In the genomic region with DNA sequence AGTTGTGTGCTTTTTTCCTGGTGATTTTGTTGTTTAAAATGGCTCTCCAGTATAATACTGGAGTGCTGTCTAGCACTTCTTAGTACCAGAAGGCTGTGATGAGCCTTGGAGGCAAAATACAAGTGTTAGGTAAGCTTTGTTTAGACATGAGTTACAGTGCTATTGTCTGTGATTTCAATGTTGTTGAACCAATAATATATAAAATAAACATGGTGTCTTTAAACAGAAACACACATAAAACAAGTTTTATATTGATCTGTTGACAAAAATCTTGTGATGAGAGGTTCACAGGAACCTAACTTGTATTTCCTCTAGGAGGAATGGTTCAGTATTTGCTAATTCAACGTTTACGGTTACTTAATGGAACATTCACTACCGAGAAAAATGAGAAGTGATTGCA, we compare ENCODE assay signal across 1 cellular context.
TF ChIP-seq lines count a peak whose summit lies in the region.

No MANE protein-coding gene starts in this region.

TF ChIP-seq in HepG2, 621 proteins besides CTCF, POLR2A, EP300 and RAD21 (continued from another document):
- TF ChIP-seq NFIC (IDR thresholded peaks at IDR 0.05; ENCODE audit: low read length) (peak; percentile 27; the same call in 1 of the 2 replicates), HHEX (CRISPR knock-in tag; IDR thresholded peaks at IDR 0.05) (peak; percentile 63; the same call in 1 of the 2 replicates), SOX5 (CRISPR knock-in tag; IDR thresholded peaks at IDR 0.05; ENCODE audit: borderline replicate concordance) (peak; percentile 50; the same call in 1 of the 2 replicates), MYC (CRISPR knock-in tag; IDR thresholded peaks at IDR 0.05; ENCODE audit: borderline replicate concordance) (no peak), GATAD2A (CRISPR knock-in tag; IDR thresholded peaks at IDR 0.05) (peak; percentile 31; the same call in 1 of the 2 replicates), FOXA3 (CRISPR knock-in tag; IDR thresholded peaks at IDR 0.05) (peak; percentile 49), BCL6 (CRISPR knock-in tag; IDR thresholded peaks at IDR 0.05) (0 out of 2 replicates have a peak, but pooled peaks have one; percentile 8), MXD4 (CRISPR knock-in tag; IDR thresholded peaks at IDR 0.05) (no peak), TOPORS (CRISPR knock-in tag; IDR thresholded peaks at IDR 0.05) (no peak)
- TF ChIP-seq, protein P1, sequence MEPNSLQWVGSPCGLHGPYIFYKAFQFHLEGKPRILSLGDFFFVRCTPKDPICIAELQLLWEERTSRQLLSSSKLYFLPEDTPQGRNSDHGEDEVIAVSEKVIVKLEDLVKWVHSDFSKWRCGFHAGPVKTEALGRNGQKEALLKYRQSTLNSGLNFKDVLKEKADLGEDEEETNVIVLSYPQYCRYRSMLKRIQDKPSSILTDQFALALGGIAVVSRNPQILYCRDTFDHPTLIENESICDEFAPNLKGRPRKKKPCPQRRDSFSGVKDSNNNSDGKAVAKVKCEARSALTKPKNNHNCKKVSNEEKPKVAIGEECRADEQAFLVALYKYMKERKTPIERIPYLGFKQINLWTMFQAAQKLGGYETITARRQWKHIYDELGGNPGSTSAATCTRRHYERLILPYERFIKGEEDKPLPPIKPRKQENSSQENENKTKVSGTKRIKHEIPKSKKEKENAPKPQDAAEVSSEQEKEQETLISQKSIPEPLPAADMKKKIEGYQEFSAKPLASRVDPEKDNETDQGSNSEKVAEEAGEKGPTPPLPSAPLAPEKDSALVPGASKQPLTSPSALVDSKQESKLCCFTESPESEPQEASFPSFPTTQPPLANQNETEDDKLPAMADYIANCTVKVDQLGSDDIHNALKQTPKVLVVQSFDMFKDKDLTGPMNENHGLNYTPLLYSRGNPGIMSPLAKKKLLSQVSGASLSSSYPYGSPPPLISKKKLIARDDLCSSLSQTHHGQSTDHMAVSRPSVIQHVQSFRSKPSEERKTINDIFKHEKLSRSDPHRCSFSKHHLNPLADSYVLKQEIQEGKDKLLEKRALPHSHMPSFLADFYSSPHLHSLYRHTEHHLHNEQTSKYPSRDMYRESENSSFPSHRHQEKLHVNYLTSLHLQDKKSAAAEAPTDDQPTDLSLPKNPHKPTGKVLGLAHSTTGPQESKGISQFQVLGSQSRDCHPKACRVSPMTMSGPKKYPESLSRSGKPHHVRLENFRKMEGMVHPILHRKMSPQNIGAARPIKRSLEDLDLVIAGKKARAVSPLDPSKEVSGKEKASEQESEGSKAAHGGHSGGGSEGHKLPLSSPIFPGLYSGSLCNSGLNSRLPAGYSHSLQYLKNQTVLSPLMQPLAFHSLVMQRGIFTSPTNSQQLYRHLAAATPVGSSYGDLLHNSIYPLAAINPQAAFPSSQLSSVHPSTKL (CRISPR knock-in tag; IDR thresholded peaks at IDR 0.05), result peak; percentile 32; the same call in 1 of the 2 replicates
- TF ChIP-seq, protein P2, sequence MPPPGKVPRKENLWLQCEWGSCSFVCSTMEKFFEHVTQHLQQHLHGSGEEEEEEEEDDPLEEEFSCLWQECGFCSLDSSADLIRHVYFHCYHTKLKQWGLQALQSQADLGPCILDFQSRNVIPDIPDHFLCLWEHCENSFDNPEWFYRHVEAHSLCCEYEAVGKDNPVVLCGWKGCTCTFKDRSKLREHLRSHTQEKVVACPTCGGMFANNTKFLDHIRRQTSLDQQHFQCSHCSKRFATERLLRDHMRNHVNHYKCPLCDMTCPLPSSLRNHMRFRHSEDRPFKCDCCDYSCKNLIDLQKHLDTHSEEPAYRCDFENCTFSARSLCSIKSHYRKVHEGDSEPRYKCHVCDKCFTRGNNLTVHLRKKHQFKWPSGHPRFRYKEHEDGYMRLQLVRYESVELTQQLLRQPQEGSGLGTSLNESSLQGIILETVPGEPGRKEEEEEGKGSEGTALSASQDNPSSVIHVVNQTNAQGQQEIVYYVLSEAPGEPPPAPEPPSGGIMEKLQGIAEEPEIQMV (CRISPR knock-in tag; IDR thresholded peaks at IDR 0.05; ENCODE audit: low read depth), result no peak
- TF ChIP-seq, protein P3, sequence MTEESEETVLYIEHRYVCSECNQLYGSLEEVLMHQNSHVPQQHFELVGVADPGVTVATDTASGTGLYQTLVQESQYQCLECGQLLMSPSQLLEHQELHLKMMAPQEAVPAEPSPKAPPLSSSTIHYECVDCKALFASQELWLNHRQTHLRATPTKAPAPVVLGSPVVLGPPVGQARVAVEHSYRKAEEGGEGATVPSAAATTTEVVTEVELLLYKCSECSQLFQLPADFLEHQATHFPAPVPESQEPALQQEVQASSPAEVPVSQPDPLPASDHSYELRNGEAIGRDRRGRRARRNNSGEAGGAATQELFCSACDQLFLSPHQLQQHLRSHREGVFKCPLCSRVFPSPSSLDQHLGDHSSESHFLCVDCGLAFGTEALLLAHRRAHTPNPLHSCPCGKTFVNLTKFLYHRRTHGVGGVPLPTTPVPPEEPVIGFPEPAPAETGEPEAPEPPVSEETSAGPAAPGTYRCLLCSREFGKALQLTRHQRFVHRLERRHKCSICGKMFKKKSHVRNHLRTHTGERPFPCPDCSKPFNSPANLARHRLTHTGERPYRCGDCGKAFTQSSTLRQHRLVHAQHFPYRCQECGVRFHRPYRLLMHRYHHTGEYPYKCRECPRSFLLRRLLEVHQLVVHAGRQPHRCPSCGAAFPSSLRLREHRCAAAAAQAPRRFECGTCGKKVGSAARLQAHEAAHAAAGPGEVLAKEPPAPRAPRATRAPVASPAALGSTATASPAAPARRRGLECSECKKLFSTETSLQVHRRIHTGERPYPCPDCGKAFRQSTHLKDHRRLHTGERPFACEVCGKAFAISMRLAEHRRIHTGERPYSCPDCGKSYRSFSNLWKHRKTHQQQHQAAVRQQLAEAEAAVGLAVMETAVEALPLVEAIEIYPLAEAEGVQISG (CRISPR knock-in tag; IDR thresholded peaks at IDR 0.05), result no peak
